Comparison of ENCODE assay signal across 8 cellular contexts in genomic region chr4:114807759-114808404, GRCh38.
DNase-seq lines count a peak whose midpoint lies in the region; ATAC-seq, FAIRE-seq and TF ChIP-seq lines count a peak whose summit lies in the region.

No MANE protein-coding gene starts in this region.

- no peak overlapping the region for H3K23ac ChIP-seq in mesenchymal stem cell (ENCODE audit: low read length in 2 of 2)

- ATAC-seq in HG03097 (IDR thresholded peaks at IDR 0.05; ENCODE audit: low FRiP score, unreplicated experiment) (peak; percentile 97), gastrocnemius medialis (no peak)

- H3K36me3 ChIP-seq in PC-9 (ENCODE audit: low read depth) (no peaks in the 10 kb centered on the region), mesenchymal stem cell (ENCODE audit: control insufficient read depth in 1 of 2, insufficient read depth in 2 of 2, low read depth in 1 of 2, low read length in 2 of 2) (no peaks in the 10 kb centered on the region), gastrocnemius medialis (no peaks in the 10 kb centered on the region)

- no peak overlapping the region for H2BK12ac ChIP-seq in mesenchymal stem cell (ENCODE audit: low read length in 2 of 2)

- H3K4ac ChIP-seq in mesenchymal stem cell (ENCODE audit: low read depth in 1 of 2, low read length in 2 of 2) = no peak overlapping the region

- H3K4me3 ChIP-seq in PC-9 (no peak overlapping the region), cardiac fibroblast (replicated peaks in 1 of 2; ENCODE audit: low read depth in 2 of 2, low read length in 2 of 2) (no peak overlapping the region), mesenchymal stem cell (ENCODE audit: insufficient read depth in 1 of 2, low read depth in 1 of 2, low read length in 2 of 2) (no peak overlapping the region), gastrocnemius medialis (no peak overlapping the region)

- H3K9me3 ChIP-seq in PC-9 (ENCODE audit: insufficient read depth, low read depth) (no peaks in the 10 kb centered on the region), mesenchymal stem cell (ENCODE audit: control insufficient read depth, low read length) (no peaks in the 10 kb centered on the region), gastrocnemius medialis (no peaks in the 10 kb centered on the region)

- no peaks in the 10 kb centered on the region for H3F3A ChIP-seq in PC-9 (ENCODE audit: insufficient read depth, low read depth)

- TF ChIP-seq CTCF in PC-9 (conservative IDR thresholded peaks at IDR 0.05) = peak; percentile 74
- peak; percentile 55 for TF ChIP-seq CTCF in cardiac fibroblast (IDR thresholded peaks at IDR 0.05; ENCODE audit: low read depth, low read length)
- peak in 2 of 5 experiments; percentile 20 to 42 for TF ChIP-seq CTCF in gastrocnemius medialis (IDR thresholded peaks at IDR 0.05 in 4 of 5, conservative IDR thresholded peaks at IDR 0.05 in 1 of 5)

- H2AFZ ChIP-seq in PC-9 = no peak overlapping the region
- H2AFZ ChIP-seq in mesenchymal stem cell (ENCODE audit: low read depth, low read length) = no peak overlapping the region

- H3K4me2 ChIP-seq in PC-9 (no peak overlapping the region), mesenchymal stem cell (ENCODE audit: low read length, poor library complexity, severe bottlenecking) (no peak overlapping the region)

- peak; percentile 73 for FAIRE-seq in GM19239 (lab: Jason Lieb, UNC)

- BruUV-seq in PC-9 (replicated peaks; lab: Mats Ljungman, UMichigan) = no TSS peak

- no peak overlapping the region for H2BK120ac ChIP-seq in mesenchymal stem cell (ENCODE audit: low read depth, low read length)

- intact Hi-C loops in PC-9 (cut with micrococcal nuclease; ENCODE audit: unreplicated experiment) (no loop called here), gastrocnemius medialis (cut with DNase I; ENCODE audit: low total_unique reads) (no loop called here)

- in situ Hi-C loops in gastrocnemius medialis (cut with MboI; ENCODE audit: low sequenced_read_pairs in 4 of 4) = no loop called here

- H3K9me2 ChIP-seq in PC-9 (ENCODE audit: insufficient read depth) = no peaks in the 10 kb centered on the region

- H3K79me2 ChIP-seq in PC-9 (ENCODE audit: low read depth) = no peaks in the 10 kb centered on the region

- no peak overlapping the region for H2BK5ac ChIP-seq in mesenchymal stem cell (ENCODE audit: low read depth, low read length, poor library complexity, severe bottlenecking)

- H3K27ac ChIP-seq in PC-9 = no peak overlapping the region
- H3K27ac ChIP-seq in mesenchymal stem cell (ENCODE audit: low read length, poor library complexity, severe bottlenecking) = no peak overlapping the region
- no peak overlapping the region for H3K27ac ChIP-seq in gastrocnemius medialis

- no peaks in the 10 kb centered on the region for H3K79me1 ChIP-seq in mesenchymal stem cell (replicated peaks; ENCODE audit: low read length, poor library complexity, severe bottlenecking)

- no peak overlapping the region for H3K9ac ChIP-seq in mesenchymal stem cell (ENCODE audit: low read length)

- no peak overlapping the region for H2AK5ac ChIP-seq in mesenchymal stem cell (ENCODE audit: low read length, severe bottlenecking)

- H3K27me3 ChIP-seq in PC-9 (ENCODE audit: insufficient read depth, low read depth) = no peaks in the 10 kb centered on the region
- no peaks in the 10 kb centered on the region for H3K27me3 ChIP-seq in mesenchymal stem cell (ENCODE audit: control insufficient read depth in 1 of 2, insufficient read depth in 1 of 2, low read length in 2 of 2)
- H3K27me3 ChIP-seq in gastrocnemius medialis = no peaks in the 10 kb centered on the region

- no peak overlapping the region for H2BK15ac ChIP-seq in mesenchymal stem cell (ENCODE audit: low read depth, poor library complexity, severe bottlenecking)

- CTCF ChIA-PET in PC-9 (lab: Charles Lee) = no interaction called here

- no peak overlapping the region for H3K14ac ChIP-seq in mesenchymal stem cell (ENCODE audit: low read length in 2 of 2)

- POLR2A ChIA-PET in PC-9 (lab: Charles Lee; ENCODE audit: unreplicated experiment) = no interaction called here

- H3K4me1 ChIP-seq in PC-9 (replicated peaks; ENCODE audit: insufficient read depth) (no peaks in the 10 kb centered on the region), mesenchymal stem cell (ENCODE audit: control insufficient read depth, insufficient read depth, low read depth, low read length) (no peaks in the 10 kb centered on the region), gastrocnemius medialis (no peaks in the 10 kb centered on the region)

- no peak overlapping the region for H4K91ac ChIP-seq in mesenchymal stem cell (ENCODE audit: low read length)

- no peaks in the 10 kb centered on the region for H4K20me1 ChIP-seq in PC-9 (ENCODE audit: insufficient read depth)

- no peak for TF ChIP-seq POLR2A in gastrocnemius medialis (IDR thresholded peaks at IDR 0.05)

- H3K18ac ChIP-seq in mesenchymal stem cell (ENCODE audit: low read depth in 1 of 2, low read length in 2 of 2) = no peak overlapping the region

- 41% methylated on average over 14 of the region's 14 CpGs for WGBS in mesenchymal stem cell

- no peak overlapping the region for H4K8ac ChIP-seq in mesenchymal stem cell (ENCODE audit: low read length)

- peak; percentile 2 for DNase-seq in DMS 273 treated with DMSO at 0.1 percent for 48 hours (lab: John Stamatoyannopoulos, UW)
- peak; percentile 28 for DNase-seq in GM19239 (ENCODE audit: insufficient read length, low spot score)
- DNase-seq in PC-9 = no peak
- peak; percentile 1 to 17 for DNase-seq in cardiac fibroblast (ENCODE audit: low read depth in 2 of 2)
- peak; percentile 39 for DNase-seq in mesenchymal stem cell
- DNase-seq in DMS79 (lab: John Stamatoyannopoulos, UW) = no peak
- no peak for DNase-seq in gastrocnemius medialis

Comparison
In these comparisons a context has a peak if more than half of its experiments do, and no peak if none do; other contexts are left out.
1. DNase-seq: peak in DMS 273 treated with DMSO at 0.1 percent for 48 hours (single experiment), GM19239 (single experiment), cardiac fibroblast (2 of 2) and mesenchymal stem cell (single experiment); none in PC-9 (0 of 2), DMS79 (single experiment) and gastrocnemius medialis (0 of 2).